Comparison of ENCODE assay signal across 12 cellular contexts in genomic region chr2:226970362-226970761, GRCh38.
A peak's percentile ranks its signal among the peaks of the same experiment; 100 is the strongest.
DNase-seq lines count a peak whose midpoint lies in the region; ATAC-seq, FAIRE-seq and TF ChIP-seq lines count a peak whose summit lies in the region.
"Had no signal": no experiment of that assay in that cellular context is flagged by ENCODE, and none has a peak within 500 bp of the region (broad histone marks: within the 10 kb centered on the region; RNA-seq: fewer than 3 reads in every experiment).

No MANE protein-coding gene starts in this region.

- peak; percentile 65 for ATAC-seq in GM18909 (IDR thresholded peaks at IDR 0.05; ENCODE audit: poor library complexity, unreplicated experiment)
- peak; percentile 63 for ATAC-seq in GM21723 (IDR thresholded peaks at IDR 0.05; ENCODE audit: unreplicated experiment)

- no peaks in the 10 kb centered on the region for H3K27me3 ChIP-seq in sigmoid colon
- H3K27me3 ChIP-seq: neutrophil had no signal

- WGBS in sigmoid colon, 2 donors: 55 to 92% methylated on average over 3 of the region's 3 CpGs

- no peak for FAIRE-seq in frontal cortex (lab: Jason Lieb, UNC)

- no peaks in the 10 kb centered on the region for H3K9me3 ChIP-seq in sigmoid colon
- H3K9me3 ChIP-seq: neutrophil had no signal

- peak overlapping the region in 3 of 4 donors; percentile 4 to 64 (median 46) for H3K27ac ChIP-seq in sigmoid colon
- H3K27ac ChIP-seq: neutrophil, WERI-Rb-1 had no signal

- intact Hi-C loops in sigmoid colon (cut with DNase I): no loop called here
- intact Hi-C loops in posterior vena cava (cut with DNase I): no loop called here

- DNase-seq in Jurkat, Clone E6-1 (ENCODE audit: low read depth, low spot score): peak; percentile 66
- DNase-seq in sigmoid colon (no peak), KG1 (lab: John Stamatoyannopoulos, UW) (no peak), posterior vena cava (ENCODE audit: low spot score) (no peak), NCI-H2227 treated with DMSO at 0.1 percent for 48 hours (lab: John Stamatoyannopoulos, UW) (no peak), frontal cortex (ENCODE audit: low spot score in 2 of 2) (no peak)
- DNase-seq: GDM1, NCI-H748 treated with DMSO at 0.1 percent for 48 hours, WERI-Rb-1 had no signal

- TF ChIP-seq POLR2A in sigmoid colon (IDR thresholded peaks at IDR 0.05): no peak

- no peaks in the 10 kb centered on the region for H3K36me3 ChIP-seq in sigmoid colon
- H3K36me3 ChIP-seq: neutrophil, WERI-Rb-1 had no signal

- H3K4me3 ChIP-seq in Jurkat, Clone E6-1 (ENCODE audit: low read length): peak overlapping the region; percentile 21
- H3K4me3 ChIP-seq in sigmoid colon: peak overlapping the region in 1 of 4 donors; percentile 6

- no peak for TF ChIP-seq EP300 in sigmoid colon (IDR thresholded peaks at IDR 0.05)

- H3K4me1 ChIP-seq in sigmoid colon: peaks cover 0 to 17% (median 3%) of the 10 kb centered on the region in 4 donors

- TF ChIP-seq CTCF in sigmoid colon (IDR thresholded peaks at IDR 0.05): no peak
